Comparison of ENCODE assay signal across 12 cellular contexts in the genomic region with DNA sequence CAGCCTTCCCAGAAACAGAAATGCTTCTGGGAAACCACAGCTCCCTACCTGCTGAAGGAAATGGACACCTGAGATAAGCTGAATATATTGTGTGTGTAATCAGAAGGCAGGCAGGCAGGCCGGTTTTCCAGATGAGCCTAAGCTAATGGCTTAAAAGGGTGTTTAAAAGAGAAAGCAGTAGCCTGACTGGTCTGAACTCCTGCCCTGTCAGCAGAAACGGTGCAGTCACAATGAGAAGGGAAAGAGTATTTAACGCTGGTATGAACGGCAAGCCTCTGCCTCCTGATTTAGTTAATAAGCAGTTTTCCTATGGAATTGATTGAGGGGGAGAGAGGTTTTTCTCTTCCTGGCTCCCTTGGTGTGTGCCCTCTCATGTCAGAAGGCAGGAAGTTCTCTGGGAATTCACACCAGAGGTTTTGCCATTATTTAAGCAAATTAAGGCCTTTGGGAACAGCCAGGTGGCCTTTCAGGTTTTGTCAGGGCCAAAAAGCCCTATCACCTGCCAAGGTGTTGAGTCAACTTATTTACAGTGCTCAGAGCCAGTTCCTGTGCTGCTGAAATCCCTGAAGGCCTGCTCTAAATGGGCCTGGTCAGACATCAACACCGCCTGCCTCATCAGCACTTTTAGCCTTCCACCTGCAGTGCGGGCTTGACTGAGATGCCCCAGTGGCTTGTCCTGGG. TPM values are rescaled to one million over a fixed set of nuclear protein-coding genes. Genes with fewer than 3 reads are reported as not detected.
DNase-seq lines count a peak whose midpoint lies in the region; ATAC-seq and TF ChIP-seq lines count a peak whose summit lies in the region.
"Had no signal": no experiment of that assay in that cellular context is flagged by ENCODE, and none has a peak within 500 bp of the region (broad histone marks: within the 10 kb centered on the region; RNA-seq: fewer than 3 reads in every experiment).

No MANE protein-coding gene starts in this region.

- BruUV-seq in A673 (replicated peaks; lab: Mats Ljungman, UMichigan), result no TSS peak

- POLR2A ChIA-PET in A673 (lab: Charles Lee; ENCODE audit: low non-redundant PET), result no interaction called here

- H3K9ac ChIP-seq in endodermal cell (ENCODE audit: extremely low read depth, low read length, poor library complexity, severe bottlenecking), result no peak overlapping the region
- H3K9ac ChIP-seq: BLaER1 treated with 17β-estradiol and CSF1 and Interleukin-3, amounts not matched to agents 10 nM and 100 nM had no signal

- H3K36me3 ChIP-seq in endodermal cell (ENCODE audit: control insufficient read depth, insufficient read depth, low read length) (no peaks in the 10 kb centered on the region), BE2C (no peaks in the 10 kb centered on the region), A673 (ENCODE audit: insufficient read depth, low read length, poor library complexity, severe bottlenecking) (no peaks in the 10 kb centered on the region)
- H3K36me3 ChIP-seq: BLaER1 treated with 17β-estradiol and CSF1 and Interleukin-3, amounts not matched to agents 10 nM and 100 nM had no signal

- no peak for ATAC-seq in GM21825 (IDR thresholded peaks at IDR 0.05; ENCODE audit: unreplicated experiment)

- H3K4me1 ChIP-seq in endodermal cell (ENCODE audit: control insufficient read depth, insufficient read depth, low read length) (no peaks in the 10 kb centered on the region), BE2C (no peaks in the 10 kb centered on the region), A673 (ENCODE audit: insufficient read depth, low read length, poor library complexity, severe bottlenecking) (no peaks in the 10 kb centered on the region)

- intact Hi-C loops in A673 (cut with micrococcal nuclease; ENCODE audit: unreplicated experiment), result no loop called here

- H3K4me1 Mint-ChIP-seq in endodermal cell, result peaks cover 32% of the 10 kb centered on the region
- H3K4me1 Mint-ChIP-seq in nephron, result peaks cover 11% of the 10 kb centered on the region

- peak; percentile 87 for DNase-seq in DMS53 (lab: John Stamatoyannopoulos, UW)
- peak; percentile 37 for DNase-seq in NCI-H2227 (lab: John Stamatoyannopoulos, UW; ENCODE audit: unreplicated experiment)
- DNase-seq in endodermal cell, result peak; percentile 92
- no peak for DNase-seq in BE2C
- DNase-seq in GOT3 (lab: John Stamatoyannopoulos, UW), result no peak
- no peak for DNase-seq in A673 (ENCODE audit: low spot score)
- DNase-seq: effector memory CD4-positive, alpha-beta T cell had no signal

- H3K27ac ChIP-seq in endodermal cell (ENCODE audit: low read depth, low read length), result peak overlapping the region; percentile 19
- no peak overlapping the region for H3K27ac ChIP-seq in A673 (ENCODE audit: low read depth, low read length, poor library complexity, severe bottlenecking)
- H3K27ac ChIP-seq: BLaER1 treated with 17β-estradiol and CSF1 and Interleukin-3, amounts not matched to agents 10 nM and 100 nM had no signal

- H3K36me3 Mint-ChIP-seq in endodermal cell (ENCODE audit: low read depth), result peaks cover 4% of the 10 kb centered on the region
- H3K36me3 Mint-ChIP-seq in nephron (ENCODE audit: low read depth), result no peaks in the 10 kb centered on the region

- TF ChIP-seq CTCF in endodermal cell (conservative IDR thresholded peaks at IDR 0.05) (peak; percentile 16), nephron (IDR thresholded peaks at IDR 0.05; ENCODE audit: unreplicated experiment in 3 of 3) (no peak), BE2C (IDR thresholded peaks at IDR 0.05; ENCODE audit: low read depth, low read length) (no peak), A673 (conservative IDR thresholded peaks at IDR 0.05; ENCODE audit: low read depth, low read length) (no peak)

- no peak overlapping the region for H3K4me3 ChIP-seq in endodermal cell (ENCODE audit: low read length)
- H3K4me3 ChIP-seq in BE2C (ENCODE audit: low read depth, low read length), result no peak overlapping the region
- H3K4me3 ChIP-seq in A673 (ENCODE audit: low read depth, low read length, poor library complexity, severe bottlenecking), result no peak overlapping the region
- H3K4me3 ChIP-seq: BLaER1 treated with 17β-estradiol and CSF1 and Interleukin-3, amounts not matched to agents 10 nM and 100 nM had no signal

- H3K27ac Mint-ChIP-seq in endodermal cell (peak overlapping the region; percentile 95), nephron (peak overlapping the region; percentile 31 to 79 (median 44))
- H3K27ac Mint-ChIP-seq: activated T-helper 1 cell treated with anti-CD3 and anti-CD28 coated beads, Interleukin-12 subunit alpha, Interleukin-12 subunit beta, Interleukin-2, Interleukin-4 antibody, amounts not matched to agents 30 ng/mL and 10 ng/mL and 1 ng/mL, durations not matched to agents 14 hours and 24 hours and 36 hours had no signal

- WGBS in endodermal cell (ENCODE audit: insufficient coverage in 1 of 2, insufficient read length in 1 of 2), 2 experiments, result 38 to 39% methylated on average over 6 of the region's 6 CpGs

- H3K27me3 Mint-ChIP-seq in endodermal cell (ENCODE audit: insufficient read depth), result no peaks in the 10 kb centered on the region
- H3K27me3 Mint-ChIP-seq in nephron (ENCODE audit: low read depth), result no peaks in the 10 kb centered on the region

- H3K4me3 Mint-ChIP-seq in endodermal cell, result no peak overlapping the region
- no peak overlapping the region for H3K4me3 Mint-ChIP-seq in nephron
- H3K4me3 Mint-ChIP-seq: activated T-helper 1 cell treated with anti-CD3 and anti-CD28 coated beads, Interleukin-12 subunit alpha, Interleukin-12 subunit beta, Interleukin-2, Interleukin-4 antibody, amounts not matched to agents 30 ng/mL and 10 ng/mL and 1 ng/mL, durations not matched to agents 14 hours and 24 hours and 36 hours had no signal

- H3K9me3 ChIP-seq in endodermal cell (ENCODE audit: control insufficient read depth, low read length) (no peaks in the 10 kb centered on the region), BE2C (no peaks in the 10 kb centered on the region), A673 (ENCODE audit: low read depth, low read length, poor library complexity, severe bottlenecking) (no peaks in the 10 kb centered on the region)
- H3K9me3 ChIP-seq: BLaER1 treated with 17β-estradiol and CSF1 and Interleukin-3, amounts not matched to agents 10 nM and 100 nM had no signal

- CTCF ChIA-PET in A673 (lab: Charles Lee), result no interaction called here

- H3K27me3 ChIP-seq in endodermal cell (ENCODE audit: control insufficient read depth, insufficient read depth, low read length, poor library complexity, severe bottlenecking), result no peaks in the 10 kb centered on the region
- H3K27me3 ChIP-seq in BE2C, result no peaks in the 10 kb centered on the region
- no peaks in the 10 kb centered on the region for H3K27me3 ChIP-seq in A673 (replicated peaks; ENCODE audit: insufficient read depth, low read depth, low read length, poor library complexity)
- H3K27me3 ChIP-seq: BLaER1 treated with 17β-estradiol and CSF1 and Interleukin-3, amounts not matched to agents 10 nM and 100 nM had no signal

- H3K9me3 Mint-ChIP-seq in endodermal cell (no peaks in the 10 kb centered on the region), nephron (no peaks in the 10 kb centered on the region)
- H3K9me3 Mint-ChIP-seq: activated T-helper 1 cell treated with anti-CD3 and anti-CD28 coated beads, Interleukin-12 subunit alpha, Interleukin-12 subunit beta, Interleukin-2, Interleukin-4 antibody, amounts not matched to agents 30 ng/mL and 10 ng/mL and 1 ng/mL, durations not matched to agents 14 hours and 24 hours and 36 hours had no signal

RNA-seq across cellular contexts. Expression of a gene that starts 41.6 kb away (rescaled TPM):
- total RNA-seq in endodermal cell, result 100 to 1,000 TPM; 118 to 123 TPM
- polyA plus RNA-seq in endodermal cell (2013, experiment 1 of 2), result 10.8 TPM
- 4.7 TPM for polyA plus RNA-seq in endodermal cell (2013, experiment 2 of 2)
- not detected for polyA plus RNA-seq in BE2C (2012; ENCODE audit: insufficient read depth, insufficient read length, low read depth)
- total RNA-seq in A673 (2021), result 0.06 and 0.87 TPM in 2 replicates
- total RNA-seq: LHCN-M2 had no signal

Comparison
In these comparisons a context has a peak if more than half of its experiments do, and no peak if none do; other contexts are left out.
1. DNase-seq: peak in DMS53 (single experiment), NCI-H2227 (single experiment) and endodermal cell (single experiment); none in BE2C (single experiment), GOT3 (single experiment) and A673 (single experiment).
2. RNA of a gene that starts 41.6 kb away (total RNA-seq): 118 to 123 TPM in endodermal cell; 0.06 to 0.87 TPM in A673; every median in the first group is over 10 times any median in the second.